19 cellular contexts compared by ENCODE assay signal in genomic region chr5:40236001-40236400, GRCh38.
DNase-seq lines count a peak whose midpoint lies in the region; ATAC-seq and TF ChIP-seq lines count a peak whose summit lies in the region.
"Had no signal": no experiment of that assay in that cellular context is flagged by ENCODE, and none has a peak within 500 bp of the region (broad histone marks: within the 10 kb centered on the region; RNA-seq: fewer than 3 reads in every experiment).

No MANE protein-coding gene starts in this region.

- no peaks in the 10 kb centered on the region for H3K27me3 ChIP-seq in IMR-90 (ENCODE audit: control insufficient read depth, insufficient read depth, low read length)
- H3K27me3 ChIP-seq in adipocyte (replicated peaks; ENCODE audit: control insufficient read depth, insufficient read depth, low read length), result no peaks in the 10 kb centered on the region
- no peaks in the 10 kb centered on the region for H3K27me3 ChIP-seq in suprapubic skin
- no peaks in the 10 kb centered on the region for H3K27me3 ChIP-seq in uterus

- intact Hi-C loops in IMR-90 (cut with micrococcal nuclease) (no loop called here), uterus (cut with DNase I; ENCODE audit: low total_unique reads) (no loop called here)

- TF ChIP-seq EP300 in suprapubic skin (IDR thresholded peaks at IDR 0.05), result no peak

- no peak overlapping the region for H3K23ac ChIP-seq in IMR-90 (ENCODE audit: low read depth, low read length)

- no peaks in the 10 kb centered on the region for H3K36me3 ChIP-seq in IMR-90 (ENCODE audit: control insufficient read depth, insufficient read depth, low read length)
- no peaks in the 10 kb centered on the region for H3K36me3 ChIP-seq in adipocyte (ENCODE audit: control insufficient read depth, insufficient read depth, low read length, severe bottlenecking)
- H3K36me3 ChIP-seq in suprapubic skin, result no peaks in the 10 kb centered on the region
- H3K36me3 ChIP-seq in uterus, result no peaks in the 10 kb centered on the region

- no peak for TF ChIP-seq CTCF in IMR-90 (conservative IDR thresholded peaks at IDR 0.05; ENCODE audit: low read depth, low read length)
- TF ChIP-seq CTCF in suprapubic skin (IDR thresholded peaks at IDR 0.05), result no peak
- no peak for TF ChIP-seq CTCF in uterus (IDR thresholded peaks at IDR 0.05)

- H3K27ac ChIP-seq in IMR-90 (ENCODE audit: insufficient read depth, low read length), result no peak overlapping the region
- H3K27ac ChIP-seq in suprapubic skin, result no peak overlapping the region
- H3K27ac ChIP-seq in uterus, result no peak overlapping the region
- H3K27ac ChIP-seq: 22Rv1, A549, C4-2B had no signal

- no peak overlapping the region for H2BK120ac ChIP-seq in IMR-90 (ENCODE audit: low read depth, low read length)

- peak; percentile 34 for DNase-seq in EH (ENCODE audit: low read depth)
- no peak for DNase-seq in IMR-90
- DNase-seq in adipocyte (ENCODE audit: low read depth), result peak; percentile 8
- peak; percentile 44 for DNase-seq in fibroblast of peridontal ligament (ENCODE audit: extremely low read depth)
- DNase-seq in HuH-7 (ENCODE audit: low spot score), result no peak
- DNase-seq in suprapubic skin (ENCODE audit: low spot score in 2 of 2), result no peak
- DNase-seq in NOMO-1 treated with DMSO at 0.1 percent for 48 hours (lab: John Stamatoyannopoulos, UW; ENCODE audit: unreplicated experiment), result no peak
- DNase-seq in uterus, result no peak
- DNase-seq: AML-193; Calu3; CD4-positive, alpha-beta T cell; DMS79 treated with DMSO at 0.1 percent for 48 hours; EL; HFFc6 had no signal

- 0 out of 2 replicates have a peak, but pooled peaks cover 2% of the 10 kb centered on the region for H3K9me1 ChIP-seq in IMR-90 (ENCODE audit: insufficient read depth, low read length)

- dilution Hi-C loops in IMR-90 (cut with HindIII; ENCODE audit: low sequenced_read_pairs, unreplicated experiment), result no loop called here

- H3K56ac ChIP-seq in IMR-90 (ENCODE audit: extremely low read depth, insufficient read depth, low read length), result no peak overlapping the region

- H3K18ac ChIP-seq in IMR-90 (ENCODE audit: low read depth, low read length), result no peak overlapping the region

- TF ChIP-seq POLR2A in IMR-90 (IDR thresholded peaks at IDR 0.05; ENCODE audit: low read depth, low read length) (no peak), suprapubic skin (IDR thresholded peaks at IDR 0.05) (no peak), uterus (IDR thresholded peaks at IDR 0.05) (no peak)

- no peak overlapping the region for H2BK15ac ChIP-seq in IMR-90 (ENCODE audit: low read depth, low read length)

- H3K14ac ChIP-seq in IMR-90 (replicated peaks; ENCODE audit: low read depth, low read length), result no peak overlapping the region; the same call in 1 of the 2 replicates

- in situ Hi-C loops in IMR-90 (cut with MboI; ENCODE audit: low sequenced_read_pairs), result no loop called here

- no peak overlapping the region for H2AFZ ChIP-seq in IMR-90 (replicated peaks; ENCODE audit: low read length, poor library complexity)

- CTCF ChIA-PET in IMR-90 (lab: Yijun Ruan, JAX), result no interaction called here

- H4K5ac ChIP-seq in IMR-90 (ENCODE audit: low read depth, low read length), result no peak overlapping the region

- no TSS peak for BruUV-seq in IMR-90 (replicated peaks; lab: Mats Ljungman, UMichigan)

- H3K9me3 ChIP-seq in IMR-90 (ENCODE audit: control insufficient read depth, insufficient read depth, low read length) (peaks cover 5% of the 10 kb centered on the region), adipocyte (ENCODE audit: control insufficient read depth, low read length) (peaks cover 14% of the 10 kb centered on the region), suprapubic skin (peaks cover 4% of the 10 kb centered on the region), uterus (no peaks in the 10 kb centered on the region)

- H3K4ac ChIP-seq in IMR-90 (ENCODE audit: low read depth, low read length), result no peak overlapping the region

- H2BK5ac ChIP-seq in IMR-90 (ENCODE audit: low read depth, low read length, poor library complexity, severe bottlenecking), result no peak overlapping the region

- no peaks in the 10 kb centered on the region for H3K79me1 ChIP-seq in IMR-90 (ENCODE audit: low read depth in 1 of 2, low read length in 2 of 2)

- H3K9ac ChIP-seq in IMR-90 (ENCODE audit: low read depth, low read length) (no peak overlapping the region), adipocyte (ENCODE audit: low read length) (no peak overlapping the region)

- TF ChIP-seq RAD21 in IMR-90 (IDR thresholded peaks at IDR 0.05; ENCODE audit: low read length), result no peak

- H3K4me3 ChIP-seq in IMR-90 (ENCODE audit: insufficient read depth, low read depth, low read length) (no peak overlapping the region), adipocyte (ENCODE audit: low read length) (no peak overlapping the region), suprapubic skin (no peak overlapping the region), uterus (no peak overlapping the region)
- H3K4me3 ChIP-seq: A549 had no signal

- WGBS in IMR-90 (ENCODE audit: extremely low coverage in 2 of 2, insufficient read length in 1 of 2), 2 experiments, result no CpG with 5 or more reads among the region's 1 CpG
- 92% methylated on average over 1 of the region's 1 CpG for WGBS in suprapubic skin

- no peak overlapping the region for H3K4me2 ChIP-seq in IMR-90 (ENCODE audit: low read depth, low read length)
- H3K4me2 ChIP-seq: A549 had no signal

- no peak overlapping the region for H4K91ac ChIP-seq in IMR-90 (ENCODE audit: insufficient read depth, low read depth, low read length)

- peak; percentile 29; the same call in 1 of the 2 replicates for ATAC-seq in IMR-90 (ENCODE audit: low read depth)
- ATAC-seq: A549, HCT116, HepG2 had no signal

- no peaks in the 10 kb centered on the region; the same call in 1 of the 2 replicates for H3K4me1 ChIP-seq in IMR-90 (ENCODE audit: control insufficient read depth, insufficient read depth, low read length)
- no peaks in the 10 kb centered on the region for H3K4me1 ChIP-seq in adipocyte (ENCODE audit: control insufficient read depth, insufficient read depth, low read length)
- no peaks in the 10 kb centered on the region for H3K4me1 ChIP-seq in suprapubic skin
- no peaks in the 10 kb centered on the region for H3K4me1 ChIP-seq in uterus
- H3K4me1 ChIP-seq: A549 had no signal

- no peaks in the 10 kb centered on the region for H4K20me1 ChIP-seq in IMR-90 (ENCODE audit: insufficient read depth, low read length)

- no peak overlapping the region for H2AK9ac ChIP-seq in IMR-90 (replicated peaks; ENCODE audit: low read depth, low read length, poor library complexity)

- POLR2A ChIA-PET in IMR-90 (lab: Charles Lee; ENCODE audit: unreplicated experiment), result no interaction called here

- no peak overlapping the region for H2AK5ac ChIP-seq in IMR-90 (ENCODE audit: low read depth, low read length)

- no peak overlapping the region for H4K8ac ChIP-seq in IMR-90 (ENCODE audit: low read depth in 2 of 2, low read length in 2 of 2)

- no peak overlapping the region for H2BK20ac ChIP-seq in IMR-90 (ENCODE audit: low read depth, low read length)

TF ChIP-seq in IMR-90, 13 proteins besides CTCF, POLR2A, EP300 and RAD21:
- TF ChIP-seq SMC3 (IDR thresholded peaks at IDR 0.05; ENCODE audit: low read depth, low read length) (no peak), RFX5 (IDR thresholded peaks at IDR 0.05; ENCODE audit: low read depth, low read length) (no peak), CEBPB (IDR thresholded peaks at IDR 0.05; ENCODE audit: low read depth, low read length) (no peak), USF2 (IDR thresholded peaks at IDR 0.05; ENCODE audit: low read depth, low read length) (no peak), MXI1 (IDR thresholded peaks at IDR 0.05; ENCODE audit: borderline replicate concordance, low read depth, low read length) (no peak), ELK1 (IDR thresholded peaks at IDR 0.05; ENCODE audit: borderline replicate concordance, low read depth, low read length) (no peak), RCOR1 (IDR thresholded peaks at IDR 0.05; ENCODE audit: insufficient replicate concordance, low read length) (no peak), NFE2L2 (IDR thresholded peaks at IDR 0.05; ENCODE audit: low read depth, low read length) (no peak), MAFK (IDR thresholded peaks at IDR 0.05; ENCODE audit: low read depth, low read length) (no peak), MAZ (IDR thresholded peaks at IDR 0.05; ENCODE audit: borderline replicate concordance, low read depth, low read length) (no peak), BHLHE40 (IDR thresholded peaks at IDR 0.05; ENCODE audit: low read depth, low read length) (no peak), CHD1 (IDR thresholded peaks at IDR 0.05; ENCODE audit: low read depth, low read length) (no peak), FOS (IDR thresholded peaks at IDR 0.05; ENCODE audit: low read depth, low read length) (no peak)

Comparison
In these comparisons a context has a peak if more than half of its experiments do, and no peak if none do; other contexts are left out.
1. DNase-seq: peak in EH (single experiment), adipocyte (single experiment) and fibroblast of peridontal ligament (single experiment); none in IMR-90 (single experiment), HuH-7 (single experiment), suprapubic skin (0 of 2), NOMO-1 treated with DMSO at 0.1 percent for 48 hours (single experiment) and uterus (0 of 2).